In the genomic region with DNA sequence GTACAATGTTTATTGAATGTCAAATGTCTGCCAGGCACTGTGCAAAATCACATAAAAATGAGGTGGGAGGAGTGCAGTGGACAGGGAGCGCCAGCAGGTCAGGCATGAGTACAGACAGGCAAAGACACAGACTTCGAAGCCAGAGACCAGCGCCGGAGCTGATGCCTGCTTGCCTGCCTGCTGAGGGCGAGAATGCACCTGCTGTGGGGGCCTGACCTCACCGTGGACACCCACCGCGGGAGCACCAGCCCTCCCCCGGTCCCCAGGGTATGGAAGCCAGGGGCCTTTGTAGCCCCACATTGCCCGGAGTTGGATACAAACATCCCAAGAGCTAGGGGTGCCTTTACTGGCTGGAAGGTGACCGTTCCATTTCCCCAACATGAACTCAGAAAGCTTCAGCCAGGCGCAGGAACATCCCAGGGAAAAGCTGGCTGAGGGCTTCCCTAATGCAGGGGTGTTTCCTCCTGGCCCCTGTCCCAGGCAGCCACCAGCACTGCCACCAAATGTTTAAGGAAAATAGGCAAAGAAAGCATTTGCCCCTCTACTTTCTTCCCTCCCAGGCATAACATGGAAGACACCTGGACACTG, we compare ENCODE assay signal across 23 cellular contexts. TPM values are rescaled to one million over a fixed set of nuclear protein-coding genes. Genes with fewer than 3 reads are reported as not detected.
"Had no signal": no experiment of that assay in that cellular context is flagged by ENCODE, and none has a peak within 500 bp of the region (broad histone marks: within the 10 kb centered on the region; RNA-seq: fewer than 3 reads in every experiment).

No MANE protein-coding gene starts in this region.

- H3K27ac ChIP-seq: ascending aorta, breast epithelium, left ventricle myocardium inferior, ovary, sigmoid colon had no signal

- H3K36me3 ChIP-seq: ascending aorta, breast epithelium, left ventricle myocardium inferior, ovary, sigmoid colon had no signal

- H3K4me3 ChIP-seq: ascending aorta, breast epithelium, left ventricle myocardium inferior, mucosa of descending colon, ovary, sigmoid colon had no signal

- H3K4me1 ChIP-seq: ascending aorta, left ventricle myocardium inferior, sigmoid colon had no signal

- H3K27me3 ChIP-seq: ovary had no signal

- H3K9me3 ChIP-seq: ovary had no signal

- DNase-seq: activated CD4-positive, alpha-beta T cell treated with anti-CD3 and anti-CD28 coated beads, Interleukin-2, amount 10 ng/mL, durations not matched to agents 24 days and 14 days; activated CD4-positive, CD25-positive, alpha-beta regulatory T cell; activated CD8-positive, alpha-beta T cell treated with anti-CD3 and anti-CD28 coated beads, Interleukin-2, amount 10 ng/mL, durations not matched to agents 7 days and 5 days; activated naive CD4-positive, alpha-beta T cell treated with anti-CD3 and anti-CD28 coated beads, Interleukin-2, amount 50 U/mL, for 16 hours; activated T-cell treated with anti-CD3 and anti-CD28 coated beads, Interleukin-2, amount 50 U/mL, for 24 hours; cerebellar nuclear complex; cortex of kidney; erythroblast; foreskin melanocyte; hypothalamus; left ventricle myocardium inferior; mucosa of descending colon; naive B cell; ovary; sigmoid colon; stimulated activated naive B cell treated with anti-CD40 and anti-IgM and Interleukin-4, amounts not matched to agents 10 μg/mL and 1 μg/mL and 100 μg/mL, for 72 hours; T-helper 1 cell; T-helper 9 cell had no signal

- ATAC-seq: activated CD8-positive, alpha-beta T cell treated with anti-CD3 and anti-CD28 coated beads, Interleukin-2, amount 10 ng/mL, durations not matched to agents 7 days and 5 days; mucosa of descending colon; stimulated activated naive B cell treated with anti-CD40 and anti-IgM and Interleukin-4, amounts not matched to agents 10 μg/mL and 1 μg/mL and 100 μg/mL, for 72 hours had no signal

RNA-seq across cellular contexts. Expression of gene KRTAP5-6, which starts 35.5 kb away (rescaled TPM):
- total RNA-seq: activated CD4-positive, alpha-beta T cell treated with anti-CD3 and anti-CD28 coated beads, Interleukin-2, amount 10 ng/mL, durations not matched to agents 24 days and 14 days; activated CD8-positive, alpha-beta T cell treated with anti-CD3 and anti-CD28 coated beads, Interleukin-2, amount 10 ng/mL, durations not matched to agents 7 days and 5 days; ascending aorta; breast epithelium; kidney epithelial cell; left ventricle myocardium inferior; mucosa of descending colon; ovary; sigmoid colon; urinary bladder had no signal
- polyA plus RNA-seq: ovary, sigmoid colon, thymus, urinary bladder had no signal
